In the genomic region with DNA sequence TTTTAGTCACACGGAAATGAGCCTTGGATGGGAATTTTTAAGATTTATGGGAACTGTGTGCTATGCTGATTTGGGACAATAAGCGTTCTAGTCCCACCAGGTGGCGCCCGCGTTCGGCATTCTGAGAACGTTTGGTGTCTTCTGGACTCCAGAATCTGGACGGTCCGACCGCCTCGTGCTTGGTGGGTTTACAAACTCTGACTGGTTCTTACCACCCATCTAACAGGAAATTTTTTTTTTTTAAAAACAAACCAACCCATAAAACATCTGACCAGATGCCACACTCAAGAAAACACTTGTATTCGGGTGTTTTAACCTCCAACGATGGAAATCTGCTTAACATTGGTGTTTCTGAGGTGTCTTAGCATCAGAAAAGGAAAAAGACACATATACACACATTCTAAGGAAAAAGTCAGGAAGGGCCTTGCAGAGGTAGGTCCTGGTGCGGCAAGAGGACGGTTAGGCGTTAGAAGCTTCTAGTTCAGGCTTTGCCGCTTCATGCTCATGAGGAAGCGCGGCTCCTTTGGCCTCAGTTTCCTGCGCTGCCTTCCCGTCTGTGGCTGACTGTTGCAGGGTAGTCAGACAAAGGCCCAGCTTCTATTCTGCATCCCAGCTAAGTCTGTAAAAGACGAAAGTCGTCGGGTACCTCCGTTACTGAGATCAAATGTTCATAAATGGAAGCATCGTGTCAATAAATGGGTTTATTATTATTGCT, we compare ENCODE assay signal across 1 cellular context.
TF ChIP-seq lines count a peak whose summit lies in the region.

No MANE protein-coding gene starts in this region.

TF ChIP-seq in endothelial cell of umbilical vein, 7 proteins besides CTCF, POLR2A, EP300 and RAD21:
- TF ChIP-seq EZH2 (IDR thresholded peaks at IDR 0.05; ENCODE audit: borderline replicate concordance, low read depth, low read length, severe bottlenecking) (no peak), POLR2AphosphoS5 (IDR thresholded peaks at IDR 0.05; ENCODE audit: insufficient read depth, low read depth, low read length) (no peak), MYC (IDR thresholded peaks at IDR 0.05; ENCODE audit: low read depth, low read length) (no peak), FOS (IDR thresholded peaks at IDR 0.05; ENCODE audit: borderline replicate concordance, insufficient read depth, low read length) (no peak), JUN (IDR thresholded peaks at IDR 0.05; ENCODE audit: borderline replicate concordance, insufficient read depth, insufficient read length, low read depth) (no peak), GATA2 (IDR thresholded peaks at IDR 0.05; ENCODE audit: insufficient read depth, insufficient read length, low read depth, low read length) (no peak)
- TF ChIP-seq, protein P1, sequence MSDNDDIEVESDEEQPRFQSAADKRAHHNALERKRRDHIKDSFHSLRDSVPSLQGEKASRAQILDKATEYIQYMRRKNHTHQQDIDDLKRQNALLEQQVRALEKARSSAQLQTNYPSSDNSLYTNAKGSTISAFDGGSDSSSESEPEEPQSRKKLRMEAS (IDR thresholded peaks at IDR 0.05; ENCODE audit: insufficient read depth, insufficient read length), result no peak
